Comparison of ENCODE assay signal across 2 cellular contexts in genomic region chr1:202794931-202795330, GRCh38. TPM values are rescaled to one million over a fixed set of nuclear protein-coding genes. Genes with fewer than 3 reads are reported as not detected.
"Had no signal": no experiment of that assay in that cellular context is flagged by ENCODE, and none has a peak within 500 bp of the region (broad histone marks: within the 10 kb centered on the region; RNA-seq: fewer than 3 reads in every experiment).

No MANE protein-coding gene starts in this region.

RNA-seq across cellular contexts. Expression of gene PCAT6, which starts 15.8 kb away (rescaled TPM):
- total RNA-seq: liver, mononuclear cell had no signal
